21 cellular contexts compared by ENCODE assay signal in the genomic region with DNA sequence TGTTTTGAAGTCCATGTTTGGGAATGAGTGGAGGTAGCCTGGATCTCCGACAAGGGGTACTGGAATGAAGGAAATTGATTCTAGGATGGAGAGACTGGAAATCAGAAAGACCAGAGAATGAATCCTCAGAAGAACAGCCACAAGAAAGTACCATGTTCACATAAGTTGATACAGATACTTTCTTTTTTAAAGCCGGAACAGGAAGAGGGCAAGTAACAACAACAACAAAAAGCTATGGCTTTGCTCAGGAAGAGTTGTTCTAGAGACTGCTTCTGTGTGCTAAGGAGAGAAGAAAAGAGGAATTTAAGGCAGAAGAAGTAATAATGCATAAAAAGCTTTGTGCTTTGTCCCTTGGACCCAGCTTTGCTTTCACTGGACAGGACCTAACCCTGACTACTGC. TPM values are rescaled to one million over a fixed set of nuclear protein-coding genes. Genes with fewer than 3 reads are reported as not detected.
DNase-seq lines count a peak whose midpoint lies in the region; ATAC-seq and TF ChIP-seq lines count a peak whose summit lies in the region.
"Had no signal": no experiment of that assay in that cellular context is flagged by ENCODE, and none has a peak within 500 bp of the region (broad histone marks: within the 10 kb centered on the region; RNA-seq: fewer than 3 reads in every experiment).

No MANE protein-coding gene starts in this region.

- no peak overlapping the region for H2AFZ ChIP-seq in neural progenitor cell (replicated peaks)
- H2AFZ ChIP-seq: hepatocyte, PC-9 had no signal

- peak; percentile 47 to 60 (median 59) for ATAC-seq in natural killer cell
- no peak for ATAC-seq in esophagus mucosa
- ATAC-seq: foreskin keratinocyte had no signal

- TF ChIP-seq CTCF in natural killer cell (IDR thresholded peaks at IDR 0.05) (no peak), neural progenitor cell (IDR thresholded peaks at IDR 0.05) (no peak)

- peak overlapping the region; percentile 72 for H3K4me3 Mint-ChIP-seq in activated CD4-positive, alpha-beta T cell treated with anti-CD3 and anti-CD28 coated beads, Interleukin-2, amount 10 ng/mL, durations not matched to agents 7 days and 5 days
- peak overlapping the region; percentile 72 for H3K4me3 Mint-ChIP-seq in activated naive CD8-positive, alpha-beta T cell treated with anti-CD3 and anti-CD28 coated beads for 36 hours
- H3K4me3 Mint-ChIP-seq in natural killer cell (peak overlapping the region; percentile 77), neural progenitor cell (no peak overlapping the region)
- H3K4me3 Mint-ChIP-seq: H9 had no signal

- no peaks in the 10 kb centered on the region for H3K27me3 Mint-ChIP-seq in activated CD4-positive, alpha-beta T cell treated with anti-CD3 and anti-CD28 coated beads, Interleukin-2, amount 10 ng/mL, durations not matched to agents 7 days and 5 days
- H3K27me3 Mint-ChIP-seq in activated naive CD8-positive, alpha-beta T cell treated with anti-CD3 and anti-CD28 coated beads for 36 hours: no peaks in the 10 kb centered on the region
- H3K27me3 Mint-ChIP-seq in natural killer cell (ENCODE audit: low read depth in 2 of 2) (no peaks in the 10 kb centered on the region), neural progenitor cell (ENCODE audit: insufficient read depth, low read depth) (peaks cover 6% of the 10 kb centered on the region)

- no peaks in the 10 kb centered on the region for H3K9me3 ChIP-seq in KOPT-K1 (ENCODE audit: insufficient read depth, low read length, poor library complexity, severe bottlenecking)
- no peaks in the 10 kb centered on the region for H3K9me3 ChIP-seq in neural progenitor cell (ENCODE audit: low read depth)
- H3K9me3 ChIP-seq: BE2C had no signal

- H4K20me1 ChIP-seq in neural progenitor cell (ENCODE audit: low read depth): no peaks in the 10 kb centered on the region

- POLR2A ChIA-PET in activated CD4-positive, alpha-beta T cell treated with anti-CD3 and anti-CD28 coated beads, Interleukin-2, amount 10 ng/mL, durations not matched to agents 7 days and 5 days (lab: Charles Lee): interaction anchor here (0.6 to 0.7 kb wide), 3 partner anchors 10 to 284 kb away, joined by 3 read pairs; no protein-coding TSS in a partner anchor

- peak overlapping the region; percentile 90 for H3K27ac Mint-ChIP-seq in activated CD4-positive, alpha-beta T cell treated with anti-CD3 and anti-CD28 coated beads, Interleukin-2, amount 10 ng/mL, durations not matched to agents 7 days and 5 days
- peak overlapping the region; percentile 90 for H3K27ac Mint-ChIP-seq in activated naive CD8-positive, alpha-beta T cell treated with anti-CD3 and anti-CD28 coated beads for 36 hours
- H3K27ac Mint-ChIP-seq in natural killer cell (peak overlapping the region; percentile 88 to 92), neural progenitor cell (no peak overlapping the region)
- H3K27ac Mint-ChIP-seq: H9 had no signal

- H3K9me3 Mint-ChIP-seq in activated CD4-positive, alpha-beta T cell treated with anti-CD3 and anti-CD28 coated beads, Interleukin-2, amount 10 ng/mL, durations not matched to agents 7 days and 5 days: no peaks in the 10 kb centered on the region
- no peaks in the 10 kb centered on the region for H3K9me3 Mint-ChIP-seq in activated naive CD8-positive, alpha-beta T cell treated with anti-CD3 and anti-CD28 coated beads for 36 hours
- H3K9me3 Mint-ChIP-seq in natural killer cell (no peaks in the 10 kb centered on the region), neural progenitor cell (no peaks in the 10 kb centered on the region)
- H3K9me3 Mint-ChIP-seq: H9 had no signal

- no peak overlapping the region for H3K9ac ChIP-seq in neural progenitor cell

- H3K36me3 ChIP-seq in KOPT-K1 (ENCODE audit: insufficient read depth, low read length) (no peaks in the 10 kb centered on the region), neural progenitor cell (no peaks in the 10 kb centered on the region)
- H3K36me3 ChIP-seq: BE2C, WERI-Rb-1 had no signal

- peaks cover 85% of the 10 kb centered on the region for H3K36me3 Mint-ChIP-seq in activated CD4-positive, alpha-beta T cell treated with anti-CD3 and anti-CD28 coated beads, Interleukin-2, amount 10 ng/mL, durations not matched to agents 7 days and 5 days (ENCODE audit: low read depth)
- H3K36me3 Mint-ChIP-seq in activated naive CD8-positive, alpha-beta T cell treated with anti-CD3 and anti-CD28 coated beads for 36 hours: peaks cover 21% of the 10 kb centered on the region
- H3K36me3 Mint-ChIP-seq in natural killer cell (peaks cover 18% of the 10 kb centered on the region), neural progenitor cell (no peaks in the 10 kb centered on the region)

- H3K4me3 ChIP-seq in neural progenitor cell: no peak overlapping the region
- H3K4me3 ChIP-seq: hepatocyte, lung, PC-9 had no signal

- H3K4me2 ChIP-seq in neural progenitor cell: no peak overlapping the region
- H3K4me2 ChIP-seq: hepatocyte, PC-9 had no signal

- H3F3A ChIP-seq in neural progenitor cell (ENCODE audit: low read depth): no peaks in the 10 kb centered on the region

- intact Hi-C loops in natural killer cell (cut with micrococcal nuclease): no loop called here

- H3K27ac ChIP-seq in KOPT-K1 (ENCODE audit: low read depth, low read length, poor library complexity, severe bottlenecking) (peak overlapping the region; percentile 59), neural progenitor cell (no peak overlapping the region)
- H3K27ac ChIP-seq: epithelial cell of prostate, foreskin keratinocyte, hepatocyte, PC-9, WERI-Rb-1 had no signal

- H3K79me2 ChIP-seq in neural progenitor cell (ENCODE audit: low read depth): no peaks in the 10 kb centered on the region
- H3K79me2 ChIP-seq: hepatocyte had no signal

- CTCF ChIA-PET in activated CD4-positive, alpha-beta T cell treated with anti-CD3 and anti-CD28 coated beads, Interleukin-2, amount 10 ng/mL, durations not matched to agents 7 days and 5 days (lab: Charles Lee): interaction anchor here (0.7 to 1.4 kb wide), 2 partner anchors 9 to 26 kb away, joined by 3 read pairs; no protein-coding TSS in a partner anchor

- H3K4me1 ChIP-seq in neural progenitor cell: no peaks in the 10 kb centered on the region
- H3K4me1 ChIP-seq: BE2C, foreskin keratinocyte had no signal

- peaks cover 77% of the 10 kb centered on the region for H3K4me1 Mint-ChIP-seq in activated CD4-positive, alpha-beta T cell treated with anti-CD3 and anti-CD28 coated beads, Interleukin-2, amount 10 ng/mL, durations not matched to agents 7 days and 5 days
- peaks cover 77% of the 10 kb centered on the region for H3K4me1 Mint-ChIP-seq in activated naive CD8-positive, alpha-beta T cell treated with anti-CD3 and anti-CD28 coated beads for 36 hours
- peaks cover 67 to 68% of the 10 kb centered on the region in 2 donors for H3K4me1 Mint-ChIP-seq in natural killer cell
- H3K4me1 Mint-ChIP-seq in neural progenitor cell: peaks cover 5% of the 10 kb centered on the region

- H3K27me3 ChIP-seq in neural progenitor cell: no peaks in the 10 kb centered on the region
- H3K27me3 ChIP-seq: hepatocyte had no signal

- DNase-seq in activated CD4-positive, alpha-beta T cell treated with anti-CD3 and anti-CD28 coated beads, Interleukin-2, amount 10 ng/mL, durations not matched to agents 7 days and 5 days: peak; percentile 16
- DNase-seq in activated CD4-positive, alpha-beta T cell treated with anti-CD3 and anti-CD28 coated beads for 48 hours: no peak
- no peak for DNase-seq in activated naive CD8-positive, alpha-beta T cell treated with anti-CD3 and anti-CD28 coated beads for 36 hours
- DNase-seq in natural killer cell (no peak), DMS153 (lab: John Stamatoyannopoulos, UW) (no peak), neural progenitor cell (ENCODE audit: low spot score) (no peak)
- DNase-seq: BE2C; foreskin keratinocyte; H9; IMR-90; PC-9; SIG-M5; stimulated activated CD4-positive, alpha-beta T cell treated with anti-CD3 and anti-CD28 coated beads, Interleukin-2, amount 100 ng/mL, for 48 hours; WERI-Rb-1 had no signal

RNA-seq across cellular contexts. Expression of a gene that starts 6.2 kb away (rescaled TPM):
- total RNA-seq in activated CD4-positive, alpha-beta T cell treated with anti-CD3 and anti-CD28 coated beads, Interleukin-2, amount 10 ng/mL, durations not matched to agents 7 days and 5 days: 100 to 1,000 TPM; 196 to 216 TPM
- 10 to 100 TPM; 16.7 to 17.4 TPM for total RNA-seq in activated naive CD8-positive, alpha-beta T cell treated with anti-CD3 and anti-CD28 coated beads for 36 hours
- 100 to 1,000 TPM in 2 of 3 donors, 10 to 100 TPM in 1; 83.1 to 157 (median 126) TPM for total RNA-seq in natural killer cell
- 52.5 TPM for total RNA-seq in esophagus mucosa
- 3.8 and 5.8 TPM in 2 replicates for total RNA-seq in neural progenitor cell (ENCODE audit: low replicate concordance)
- total RNA-seq: A172, myocyte had no signal
